ENCODE assay signal across 18 cellular contexts in genomic region chr3:89038864-89039263, GRCh38.
DNase-seq lines count a peak whose midpoint lies in the region; ATAC-seq, FAIRE-seq and TF ChIP-seq lines count a peak whose summit lies in the region.
"Had no signal": no experiment of that assay in that cellular context is flagged by ENCODE, and none has a peak within 500 bp of the region (broad histone marks: within the 10 kb centered on the region; RNA-seq: fewer than 3 reads in every experiment).

No MANE protein-coding gene starts in this region.

- TF ChIP-seq POLR2A in H1 (IDR thresholded peaks at IDR 0.05; ENCODE audit: control extremely low read depth in 1 of 2, low read depth in 2 of 2, low read length in 2 of 2), result no peak

- DNase-seq in AG08395 (ENCODE audit: low spot score), result peak; percentile 5
- peak; percentile 11 for DNase-seq in GM03348 (ENCODE audit: low spot score)
- DNase-seq in H1 (ENCODE audit: low read depth in 1 of 2, low spot score in 2 of 2), result no peak
- DNase-seq in fibroblast of pulmonary artery (ENCODE audit: low read depth), result peak; percentile 1
- no peak for DNase-seq in BE2C
- DNase-seq: 8988T; AML-193; CD4-positive, alpha-beta memory T cell; DMS153; DMS79; GDM1; HCEC 1CT; KG1 had no signal

- H2AFZ ChIP-seq in H1 (ENCODE audit: low read length), result no peak overlapping the region; the same call in 1 of the 2 replicates

- H2BK12ac ChIP-seq in H1 (ENCODE audit: low read depth, low read length), result no peak overlapping the region

- H2BK5ac ChIP-seq in H1 (ENCODE audit: low read depth, low read length), result no peak overlapping the region

- no peaks in the 10 kb centered on the region for H3K36me3 ChIP-seq in H1 (ENCODE audit: control insufficient read depth in 2 of 4, insufficient read depth in 4 of 4, low read length in 3 of 4)
- H3K36me3 ChIP-seq in BE2C, result no peaks in the 10 kb centered on the region
- H3K36me3 ChIP-seq: BLaER1 had no signal

- no peak overlapping the region for H2BK15ac ChIP-seq in H1 (ENCODE audit: low read length)

- H3K14ac ChIP-seq in H1 (ENCODE audit: insufficient read length), result no peak overlapping the region

- no peak overlapping the region for H3K56ac ChIP-seq in H1 (replicated peaks; ENCODE audit: insufficient read length, low read depth, low read length)

- no peaks in the 10 kb centered on the region for H3K79me2 ChIP-seq in H1 (ENCODE audit: control insufficient read depth in 1 of 2, insufficient read depth in 2 of 2, low read length in 2 of 2)

- TF ChIP-seq EP300 in H1 (IDR thresholded peaks at IDR 0.05; ENCODE audit: borderline replicate concordance in 1 of 2, low read depth in 2 of 2, low read length in 2 of 2), result no peak

- H3K23ac ChIP-seq in H1 (ENCODE audit: insufficient read length), result no peak overlapping the region

- H4K91ac ChIP-seq in H1 (replicated peaks; ENCODE audit: insufficient read length, low read length), result no peak overlapping the region

- TF ChIP-seq RAD21 in H1 (IDR thresholded peaks at IDR 0.05 in 1 of 2, conservative IDR thresholded peaks at IDR 0.05 in 1 of 2; ENCODE audit: low read depth in 2 of 2, low read length in 2 of 2), result no peak

- TF ChIP-seq CTCF in H1 (IDR thresholded peaks at IDR 0.05; ENCODE audit: control extremely low read depth in 1 of 3, insufficient read depth in 1 of 3, low read depth in 1 of 3, low read length in 3 of 3) (no peak), fibroblast of pulmonary artery (IDR thresholded peaks at IDR 0.05; ENCODE audit: low read length, missing control alignments) (no peak), BE2C (IDR thresholded peaks at IDR 0.05; ENCODE audit: low read depth, low read length) (no peak)

- H2BK20ac ChIP-seq in H1 (ENCODE audit: low read length), result no peak overlapping the region

- WGBS in H1 (ENCODE audit: extremely low coverage in 1 of 2, insufficient coverage in 1 of 2, insufficient read length in 1 of 2, insufficient replicate concordance in 2 of 2, low coverage in 1 of 2, low lambda C conversion rate in 2 of 2, missing lambda C conversion rate in 1 of 2), 2 experiments, result 84% methylated on average over 1 of the region's 1 CpG; no CpG with 5 or more reads in 1 of the 2 experiments

- H2AK5ac ChIP-seq in H1 (ENCODE audit: low read depth, low read length), result no peak overlapping the region

- H3K9ac ChIP-seq in H1 (replicated peaks in 1 of 4; ENCODE audit: extremely low read depth in 1 of 4, low read depth in 3 of 4, low read length in 3 of 4), result no peak overlapping the region
- H3K9ac ChIP-seq: BLaER1 had no signal

- H3K4me1 ChIP-seq in H1 (replicated peaks in 1 of 4; ENCODE audit: control insufficient read depth in 3 of 4, insufficient read depth in 4 of 4, low read length in 3 of 4), result no peaks in the 10 kb centered on the region
- no peaks in the 10 kb centered on the region for H3K4me1 ChIP-seq in BE2C
- H3K4me1 ChIP-seq: BLaER1 had no signal

- H4K8ac ChIP-seq in H1 (ENCODE audit: extremely low read depth, insufficient read depth, low read length), result no peak overlapping the region

- no peak for FAIRE-seq in H1 (lab: Jason Lieb, UNC)
- FAIRE-seq: H54, HTR-8/SVneo had no signal

- CTCF ChIA-PET in H1 (lab: Charles Lee; ENCODE audit: partially characterized antibody), result no interaction called here

- H3K27me3 ChIP-seq in H1 (replicated peaks in 1 of 4; ENCODE audit: control insufficient read depth in 3 of 4, extremely low read depth in 1 of 4, insufficient read depth in 3 of 4, low read length in 3 of 4), result no peaks in the 10 kb centered on the region
- no peaks in the 10 kb centered on the region for H3K27me3 ChIP-seq in BE2C
- H3K27me3 ChIP-seq: BLaER1 had no signal

- no peak overlapping the region for H3K4ac ChIP-seq in H1 (replicated peaks; ENCODE audit: insufficient read length, low read depth, low read length)

- POLR2A ChIA-PET in H1 (lab: Charles Lee; ENCODE audit: partially characterized antibody), result no interaction called here

- H3K4me2 ChIP-seq in H1 (ENCODE audit: insufficient read depth in 1 of 2, low read depth in 2 of 2, low read length in 2 of 2), result no peak overlapping the region
- H3K4me2 ChIP-seq: BLaER1 had no signal

- no peak for ATAC-seq in HG03565 (IDR thresholded peaks at IDR 0.05; ENCODE audit: unreplicated experiment)
- no peak for ATAC-seq in GM21825 (IDR thresholded peaks at IDR 0.05; ENCODE audit: unreplicated experiment)

- no peak overlapping the region for H4K5ac ChIP-seq in H1 (ENCODE audit: insufficient read length, low read depth, low read length)

- H3K27ac ChIP-seq in H1 (ENCODE audit: low read depth, low read length), result no peak overlapping the region
- H3K27ac ChIP-seq: BLaER1 had no signal

- no peaks in the 10 kb centered on the region for H3K23me2 ChIP-seq in H1 (ENCODE audit: low read depth, low read length)

- no peak overlapping the region for H3K18ac ChIP-seq in H1 (ENCODE audit: extremely low read depth, low read length)

- H3K9me3 ChIP-seq in H1 (ENCODE audit: insufficient read depth in 2 of 2, low read depth in 1 of 2, low read length in 1 of 2) (peaks cover 6 to 8% of the 10 kb centered on the region in 2 experiments; a peak in 2 of 4 replicates), BE2C (no peaks in the 10 kb centered on the region)

- H2BK120ac ChIP-seq in H1 (replicated peaks; ENCODE audit: low read depth, low read length), result no peak overlapping the region

- no peaks in the 10 kb centered on the region for H4K20me1 ChIP-seq in H1 (replicated peaks in 1 of 2; ENCODE audit: control insufficient read depth in 1 of 2, insufficient read depth in 2 of 2, low read length in 2 of 2)
- H4K20me1 ChIP-seq: BLaER1 had no signal

- no peaks in the 10 kb centered on the region for H3K79me1 ChIP-seq in H1 (ENCODE audit: low read depth, low read length)

- no peak overlapping the region for H3K4me3 ChIP-seq in H1 (ENCODE audit: extremely low read depth in 1 of 4, insufficient read depth in 2 of 4, low read depth in 3 of 4, low read length in 4 of 4)
- no peak overlapping the region for H3K4me3 ChIP-seq in fibroblast of pulmonary artery (replicated peaks; ENCODE audit: low read depth, low read length)
- H3K4me3 ChIP-seq in BE2C (ENCODE audit: low read depth, low read length), result no peak overlapping the region
- H3K4me3 ChIP-seq: BLaER1 had no signal

Comparison
In these comparisons a context has a peak if more than half of its experiments do, and no peak if none do; other contexts are left out.
1. DNase-seq: peak in AG08395 (single experiment), GM03348 (single experiment) and fibroblast of pulmonary artery (single experiment); none in H1 (0 of 2) and BE2C (single experiment).